Comparison of ENCODE assay signal across 1 cellular context in genomic region chr6:26474439-26474881, GRCh38.
A peak's percentile ranks its signal among the peaks of the same experiment; 100 is the strongest.
TF ChIP-seq lines count a peak whose summit lies in the region.

No MANE protein-coding gene starts in this region.

TF ChIP-seq in HEK293, 187 proteins besides CTCF, POLR2A, EP300 and RAD21 (continued from another document):
- TF ChIP-seq ZNF10 (tag by site-specific recombination; IDR thresholded peaks at IDR 0.05), result 0 out of 2 replicates have a peak, but pooled peaks have one; percentile 11
- no peak for TF ChIP-seq ZNF23 (tag by site-specific recombination; IDR thresholded peaks at IDR 0.05; ENCODE audit: borderline replicate concordance)
- no peak for TF ChIP-seq ZNF140 (tag by site-specific recombination; IDR thresholded peaks at IDR 0.05)
- no peak for TF ChIP-seq ZBTB44 (tag by site-specific recombination; IDR thresholded peaks at IDR 0.05)
- TF ChIP-seq ZFP37 (tag by site-specific recombination; IDR thresholded peaks at IDR 0.05), result no peak
- TF ChIP-seq, protein P1, sequence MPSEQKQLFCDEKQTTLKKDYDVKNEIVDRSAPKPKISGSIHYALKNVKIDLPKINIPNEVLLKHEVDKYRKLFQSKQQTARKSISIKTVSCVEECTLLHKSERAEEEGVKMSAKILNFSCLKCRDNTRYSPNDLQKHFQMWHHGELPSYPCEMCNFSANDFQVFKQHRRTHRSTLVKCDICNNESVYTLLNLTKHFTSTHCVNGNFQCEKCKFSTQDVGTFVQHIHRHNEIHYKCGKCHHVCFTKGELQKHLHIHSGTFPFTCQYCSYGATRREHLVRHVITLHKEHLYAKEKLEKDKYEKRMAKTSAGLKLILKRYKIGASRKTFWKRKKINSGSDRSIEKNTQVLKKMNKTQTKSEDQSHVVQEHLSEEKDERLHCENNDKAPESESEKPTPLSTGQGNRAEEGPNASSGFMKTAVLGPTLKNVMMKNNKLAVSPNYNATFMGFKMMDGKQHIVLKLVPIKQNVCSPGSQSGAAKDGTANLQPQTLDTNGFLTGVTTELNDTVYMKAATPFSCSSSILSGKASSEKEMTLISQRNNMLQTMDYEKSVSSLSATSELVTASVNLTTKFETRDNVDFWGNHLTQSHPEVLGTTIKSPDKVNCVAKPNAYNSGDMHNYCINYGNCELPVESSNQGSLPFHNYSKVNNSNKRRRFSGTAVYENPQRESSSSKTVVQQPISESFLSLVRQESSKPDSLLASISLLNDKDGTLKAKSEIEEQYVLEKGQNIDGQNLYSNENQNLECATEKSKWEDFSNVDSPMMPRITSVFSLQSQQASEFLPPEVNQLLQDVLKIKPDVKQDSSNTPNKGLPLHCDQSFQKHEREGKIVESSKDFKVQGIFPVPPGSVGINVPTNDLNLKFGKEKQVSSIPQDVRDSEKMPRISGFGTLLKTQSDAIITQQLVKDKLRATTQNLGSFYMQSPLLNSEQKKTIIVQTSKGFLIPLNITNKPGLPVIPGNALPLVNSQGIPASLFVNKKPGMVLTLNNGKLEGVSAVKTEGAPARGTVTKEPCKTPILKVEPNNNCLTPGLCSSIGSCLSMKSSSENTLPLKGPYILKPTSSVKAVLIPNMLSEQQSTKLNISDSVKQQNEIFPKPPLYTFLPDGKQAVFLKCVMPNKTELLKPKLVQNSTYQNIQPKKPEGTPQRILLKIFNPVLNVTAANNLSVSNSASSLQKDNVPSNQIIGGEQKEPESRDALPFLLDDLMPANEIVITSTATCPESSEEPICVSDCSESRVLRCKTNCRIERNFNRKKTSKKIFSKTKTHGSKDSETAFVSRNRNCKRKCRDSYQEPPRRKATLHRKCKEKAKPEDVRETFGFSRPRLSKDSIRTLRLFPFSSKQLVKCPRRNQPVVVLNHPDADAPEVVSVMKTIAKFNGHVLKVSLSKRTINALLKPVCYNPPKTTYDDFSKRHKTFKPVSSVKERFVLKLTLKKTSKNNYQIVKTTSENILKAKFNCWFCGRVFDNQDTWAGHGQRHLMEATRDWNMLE (tag by site-specific recombination; conservative IDR thresholded peaks at IDR 0.05; ENCODE audit: low read depth), result 0 out of 2 replicates have a peak, but pooled peaks have one; percentile 3
- no peak for TF ChIP-seq ZXDB (tag by site-specific recombination; IDR thresholded peaks at IDR 0.05)
- TF ChIP-seq ZSCAN30 (tag by site-specific recombination; IDR thresholded peaks at IDR 0.05), result no peak
- no peak; the same call in 1 of the 2 replicates for TF ChIP-seq FEZF1 (tag by site-specific recombination; IDR thresholded peaks at IDR 0.05)
- TF ChIP-seq ZNF174 (tag by site-specific recombination; IDR thresholded peaks at IDR 0.05), result no peak
- TF ChIP-seq, protein P2, sequence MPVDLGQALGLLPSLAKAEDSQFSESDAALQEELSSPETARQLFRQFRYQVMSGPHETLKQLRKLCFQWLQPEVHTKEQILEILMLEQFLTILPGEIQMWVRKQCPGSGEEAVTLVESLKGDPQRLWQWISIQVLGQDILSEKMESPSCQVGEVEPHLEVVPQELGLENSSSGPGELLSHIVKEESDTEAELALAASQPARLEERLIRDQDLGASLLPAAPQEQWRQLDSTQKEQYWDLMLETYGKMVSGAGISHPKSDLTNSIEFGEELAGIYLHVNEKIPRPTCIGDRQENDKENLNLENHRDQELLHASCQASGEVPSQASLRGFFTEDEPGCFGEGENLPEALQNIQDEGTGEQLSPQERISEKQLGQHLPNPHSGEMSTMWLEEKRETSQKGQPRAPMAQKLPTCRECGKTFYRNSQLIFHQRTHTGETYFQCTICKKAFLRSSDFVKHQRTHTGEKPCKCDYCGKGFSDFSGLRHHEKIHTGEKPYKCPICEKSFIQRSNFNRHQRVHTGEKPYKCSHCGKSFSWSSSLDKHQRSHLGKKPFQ (tag by site-specific recombination; IDR thresholded peaks at IDR 0.05), result no peak
- no peak for TF ChIP-seq ZNF626 (tag by site-specific recombination; IDR thresholded peaks at IDR 0.05)
- TF ChIP-seq HOXC10 (CRISPR knock-in tag; IDR thresholded peaks at IDR 0.05), result no peak
- TF ChIP-seq ZBTB48 (tag by site-specific recombination; IDR thresholded peaks at IDR 0.05), result no peak
- TF ChIP-seq SP7 (tag by site-specific recombination; IDR thresholded peaks at IDR 0.05), result no peak
- TF ChIP-seq, protein P3, sequence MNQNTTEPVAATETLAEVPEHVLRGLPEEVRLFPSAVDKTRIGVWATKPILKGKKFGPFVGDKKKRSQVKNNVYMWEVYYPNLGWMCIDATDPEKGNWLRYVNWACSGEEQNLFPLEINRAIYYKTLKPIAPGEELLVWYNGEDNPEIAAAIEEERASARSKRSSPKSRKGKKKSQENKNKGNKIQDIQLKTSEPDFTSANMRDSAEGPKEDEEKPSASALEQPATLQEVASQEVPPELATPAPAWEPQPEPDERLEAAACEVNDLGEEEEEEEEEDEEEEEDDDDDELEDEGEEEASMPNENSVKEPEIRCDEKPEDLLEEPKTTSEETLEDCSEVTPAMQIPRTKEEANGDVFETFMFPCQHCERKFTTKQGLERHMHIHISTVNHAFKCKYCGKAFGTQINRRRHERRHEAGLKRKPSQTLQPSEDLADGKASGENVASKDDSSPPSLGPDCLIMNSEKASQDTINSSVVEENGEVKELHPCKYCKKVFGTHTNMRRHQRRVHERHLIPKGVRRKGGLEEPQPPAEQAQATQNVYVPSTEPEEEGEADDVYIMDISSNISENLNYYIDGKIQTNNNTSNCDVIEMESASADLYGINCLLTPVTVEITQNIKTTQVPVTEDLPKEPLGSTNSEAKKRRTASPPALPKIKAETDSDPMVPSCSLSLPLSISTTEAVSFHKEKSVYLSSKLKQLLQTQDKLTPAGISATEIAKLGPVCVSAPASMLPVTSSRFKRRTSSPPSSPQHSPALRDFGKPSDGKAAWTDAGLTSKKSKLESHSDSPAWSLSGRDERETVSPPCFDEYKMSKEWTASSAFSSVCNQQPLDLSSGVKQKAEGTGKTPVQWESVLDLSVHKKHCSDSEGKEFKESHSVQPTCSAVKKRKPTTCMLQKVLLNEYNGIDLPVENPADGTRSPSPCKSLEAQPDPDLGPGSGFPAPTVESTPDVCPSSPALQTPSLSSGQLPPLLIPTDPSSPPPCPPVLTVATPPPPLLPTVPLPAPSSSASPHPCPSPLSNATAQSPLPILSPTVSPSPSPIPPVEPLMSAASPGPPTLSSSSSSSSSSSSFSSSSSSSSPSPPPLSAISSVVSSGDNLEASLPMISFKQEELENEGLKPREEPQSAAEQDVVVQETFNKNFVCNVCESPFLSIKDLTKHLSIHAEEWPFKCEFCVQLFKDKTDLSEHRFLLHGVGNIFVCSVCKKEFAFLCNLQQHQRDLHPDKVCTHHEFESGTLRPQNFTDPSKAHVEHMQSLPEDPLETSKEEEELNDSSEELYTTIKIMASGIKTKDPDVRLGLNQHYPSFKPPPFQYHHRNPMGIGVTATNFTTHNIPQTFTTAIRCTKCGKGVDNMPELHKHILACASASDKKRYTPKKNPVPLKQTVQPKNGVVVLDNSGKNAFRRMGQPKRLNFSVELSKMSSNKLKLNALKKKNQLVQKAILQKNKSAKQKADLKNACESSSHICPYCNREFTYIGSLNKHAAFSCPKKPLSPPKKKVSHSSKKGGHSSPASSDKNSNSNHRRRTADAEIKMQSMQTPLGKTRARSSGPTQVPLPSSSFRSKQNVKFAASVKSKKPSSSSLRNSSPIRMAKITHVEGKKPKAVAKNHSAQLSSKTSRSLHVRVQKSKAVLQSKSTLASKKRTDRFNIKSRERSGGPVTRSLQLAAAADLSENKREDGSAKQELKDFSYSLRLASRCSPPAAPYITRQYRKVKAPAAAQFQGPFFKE (tag by site-specific recombination; IDR thresholded peaks at IDR 0.05; ENCODE audit: borderline replicate concordance), result no peak
- TF ChIP-seq ZNF132 (tag by site-specific recombination; IDR thresholded peaks at IDR 0.05; ENCODE audit: borderline replicate concordance), result no peak
- TF ChIP-seq MEIS1 (CRISPR knock-in tag; IDR thresholded peaks at IDR 0.05; ENCODE audit: borderline replicate concordance), result no peak
- TF ChIP-seq ZNF302 (tag by site-specific recombination; IDR thresholded peaks at IDR 0.05; ENCODE audit: low read depth), result no peak
- TF ChIP-seq ZBTB7A (tag by site-specific recombination; IDR thresholded peaks at IDR 0.05; ENCODE audit: low read depth), result no peak
- TF ChIP-seq BCL11A (tag by site-specific recombination; IDR thresholded peaks at IDR 0.05; ENCODE audit: low read depth), result no peak
TF ChIP-seq in HEK293: peak in this region for 9.
